ENCODE assay signal across 1 cellular context in the genomic region with DNA sequence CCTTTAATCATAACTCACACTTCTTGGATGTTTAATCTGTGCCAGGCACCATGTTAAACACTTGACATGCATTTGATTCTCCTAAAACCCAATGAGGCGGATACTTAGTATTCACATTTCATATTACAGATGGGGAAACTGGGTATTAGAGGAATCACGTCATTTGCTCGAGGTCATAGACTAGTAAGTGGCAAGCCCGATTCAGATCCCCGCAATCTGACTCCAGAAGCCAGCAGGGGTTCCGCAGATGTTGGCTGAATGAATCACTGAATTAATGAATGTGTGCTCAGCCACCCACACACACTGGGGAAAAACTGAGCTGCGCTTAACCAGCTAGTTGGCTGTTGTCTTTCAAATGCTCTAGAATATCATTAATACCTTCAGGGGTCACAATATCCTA.
TF ChIP-seq lines count a peak whose summit lies in the region.

No MANE protein-coding gene starts in this region.

TF ChIP-seq in HEK293, 187 proteins besides CTCF, POLR2A, EP300 and RAD21 (continued from another document and continues in another):
- TF ChIP-seq PATZ1 (tag by site-specific recombination; IDR thresholded peaks at IDR 0.05) (no peak; the same call in 1 of the 2 replicates), KLF8 (tag by site-specific recombination; IDR thresholded peaks at IDR 0.05) (peak; percentile 64; the same call in 1 of the 2 replicates), ZNF777 (tag by site-specific recombination; IDR thresholded peaks at IDR 0.05; ENCODE audit: borderline replicate concordance) (no peak), ZNF175 (tag by site-specific recombination; IDR thresholded peaks at IDR 0.05) (no peak), SP3 (tag by site-specific recombination; IDR thresholded peaks at IDR 0.05) (no peak), ZNF266 (tag by site-specific recombination; IDR thresholded peaks at IDR 0.05; ENCODE audit: low read depth) (no peak), GLI2 (tag by site-specific recombination; IDR thresholded peaks at IDR 0.05; ENCODE audit: borderline replicate concordance, low read depth) (peak; percentile 73; the same call in 1 of the 2 replicates), ZNF146 (tag by site-specific recombination; IDR thresholded peaks at IDR 0.05) (no peak), ZNF596 (tag by site-specific recombination; IDR thresholded peaks at IDR 0.05) (no peak), ZNF112 (tag by site-specific recombination; IDR thresholded peaks at IDR 0.05) (no peak), ZNF19 (tag by site-specific recombination; IDR thresholded peaks at IDR 0.05; ENCODE audit: low read depth) (no peak), ZNF600 (tag by site-specific recombination; IDR thresholded peaks at IDR 0.05) (no peak), REPIN1 (tag by site-specific recombination; IDR thresholded peaks at IDR 0.05; ENCODE audit: low read depth) (no peak), ZNF174 (tag by site-specific recombination; IDR thresholded peaks at IDR 0.05) (no peak), ZNF184 (tag by site-specific recombination; IDR thresholded peaks at IDR 0.05) (peak; percentile 92), WT1 (tag by site-specific recombination; IDR thresholded peaks at IDR 0.05) (no peak), ZNF24 (tag by site-specific recombination; IDR thresholded peaks at IDR 0.05) (peak; percentile 100), TRIM28 (IDR thresholded peaks at IDR 0.05; ENCODE audit: borderline replicate concordance, low read length) (no peak), ZSCAN30 (tag by site-specific recombination; IDR thresholded peaks at IDR 0.05) (no peak), ZNF121 (tag by site-specific recombination; IDR thresholded peaks at IDR 0.05) (no peak), ZNF544 (tag by site-specific recombination; IDR thresholded peaks at IDR 0.05) (no peak), ZNF16 (tag by site-specific recombination; IDR thresholded peaks at IDR 0.05; ENCODE audit: low read depth) (no peak), ZNF211 (tag by site-specific recombination; IDR thresholded peaks at IDR 0.05; ENCODE audit: low read depth) (no peak), SETDB1 (IDR thresholded peaks at IDR 0.05; ENCODE audit: insufficient read length, low read length) (no peak), ZNF202 (tag by site-specific recombination; IDR thresholded peaks at IDR 0.05; ENCODE audit: borderline replicate concordance) (no peak), ZNF155 (tag by site-specific recombination; IDR thresholded peaks at IDR 0.05) (no peak), ZNF114 (tag by site-specific recombination; IDR thresholded peaks at IDR 0.05) (no peak), ZNF776 (tag by site-specific recombination; IDR thresholded peaks at IDR 0.05; ENCODE audit: borderline replicate concordance) (no peak), KLF16 (tag by site-specific recombination; IDR thresholded peaks at IDR 0.05) (no peak), ZNF341 (tag by site-specific recombination; IDR thresholded peaks at IDR 0.05; ENCODE audit: low read depth) (no peak), ZNF362 (tag by site-specific recombination; IDR thresholded peaks at IDR 0.05) (no peak), ZNF501 (tag by site-specific recombination; IDR thresholded peaks at IDR 0.05) (0 out of 2 replicates have a peak, but pooled peaks have one; percentile 23), ZNF830 (tag by site-specific recombination; IDR thresholded peaks at IDR 0.05; ENCODE audit: low read depth) (no peak), ZBTB44 (tag by site-specific recombination; IDR thresholded peaks at IDR 0.05) (peak; percentile 27; the same call in 1 of the 2 replicates), ZNF623 (tag by site-specific recombination; IDR thresholded peaks at IDR 0.05) (no peak), KLF10 (tag by site-specific recombination; IDR thresholded peaks at IDR 0.05) (peak; percentile 51; the same call in 1 of the 2 replicates), ZNF335 (tag by site-specific recombination; conservative IDR thresholded peaks at IDR 0.05) (peak; percentile 15; the same call in 1 of the 2 replicates), ZNF214 (tag by site-specific recombination; IDR thresholded peaks at IDR 0.05; ENCODE audit: borderline replicate concordance) (no peak), KLF9 (tag by site-specific recombination; IDR thresholded peaks at IDR 0.05; ENCODE audit: low read depth) (no peak), ZNF10 (tag by site-specific recombination; IDR thresholded peaks at IDR 0.05) (peak; percentile 75), ZNF324 (tag by site-specific recombination; IDR thresholded peaks at IDR 0.05) (0 out of 2 replicates have a peak, but pooled peaks have one; percentile 53), PRDM1 (tag by site-specific recombination; IDR thresholded peaks at IDR 0.05) (no peak), ZNF585B (tag by site-specific recombination; IDR thresholded peaks at IDR 0.05) (no peak), ZNF449 (tag by site-specific recombination; IDR thresholded peaks at IDR 0.05) (peak; percentile 58; the same call in 1 of the 2 replicates)
- TF ChIP-seq, protein P1, sequence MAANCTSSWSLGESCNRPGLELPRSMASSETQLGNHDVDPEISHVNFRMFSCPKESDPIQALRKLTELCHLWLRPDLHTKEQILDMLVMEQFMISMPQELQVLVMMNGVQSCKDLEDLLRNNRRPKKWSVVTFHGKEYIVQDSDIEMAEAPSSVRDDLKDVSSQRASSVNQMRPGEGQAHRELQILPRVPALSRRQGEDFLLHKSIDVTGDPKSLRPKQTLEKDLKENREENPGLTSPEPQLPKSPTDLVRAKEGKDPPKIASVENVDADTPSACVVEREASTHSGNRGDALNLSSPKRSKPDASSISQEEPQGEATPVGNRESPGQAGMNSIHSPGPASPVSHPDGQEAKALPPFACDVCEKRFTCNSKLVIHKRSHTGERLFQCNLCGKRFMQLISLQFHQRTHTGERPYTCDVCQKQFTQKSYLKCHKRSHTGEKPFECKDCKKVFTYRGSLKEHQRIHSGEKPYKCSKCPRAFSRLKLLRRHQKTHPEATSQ (tag by site-specific recombination; IDR thresholded peaks at IDR 0.05): no peak
- TF ChIP-seq, protein P2, sequence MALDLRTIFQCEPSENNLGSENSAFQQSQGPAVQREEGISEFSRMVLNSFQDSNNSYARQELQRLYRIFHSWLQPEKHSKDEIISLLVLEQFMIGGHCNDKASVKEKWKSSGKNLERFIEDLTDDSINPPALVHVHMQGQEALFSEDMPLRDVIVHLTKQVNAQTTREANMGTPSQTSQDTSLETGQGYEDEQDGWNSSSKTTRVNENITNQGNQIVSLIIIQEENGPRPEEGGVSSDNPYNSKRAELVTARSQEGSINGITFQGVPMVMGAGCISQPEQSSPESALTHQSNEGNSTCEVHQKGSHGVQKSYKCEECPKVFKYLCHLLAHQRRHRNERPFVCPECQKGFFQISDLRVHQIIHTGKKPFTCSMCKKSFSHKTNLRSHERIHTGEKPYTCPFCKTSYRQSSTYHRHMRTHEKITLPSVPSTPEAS (tag by site-specific recombination; IDR thresholded peaks at IDR 0.05): no peak
- TF ChIP-seq, protein P3, sequence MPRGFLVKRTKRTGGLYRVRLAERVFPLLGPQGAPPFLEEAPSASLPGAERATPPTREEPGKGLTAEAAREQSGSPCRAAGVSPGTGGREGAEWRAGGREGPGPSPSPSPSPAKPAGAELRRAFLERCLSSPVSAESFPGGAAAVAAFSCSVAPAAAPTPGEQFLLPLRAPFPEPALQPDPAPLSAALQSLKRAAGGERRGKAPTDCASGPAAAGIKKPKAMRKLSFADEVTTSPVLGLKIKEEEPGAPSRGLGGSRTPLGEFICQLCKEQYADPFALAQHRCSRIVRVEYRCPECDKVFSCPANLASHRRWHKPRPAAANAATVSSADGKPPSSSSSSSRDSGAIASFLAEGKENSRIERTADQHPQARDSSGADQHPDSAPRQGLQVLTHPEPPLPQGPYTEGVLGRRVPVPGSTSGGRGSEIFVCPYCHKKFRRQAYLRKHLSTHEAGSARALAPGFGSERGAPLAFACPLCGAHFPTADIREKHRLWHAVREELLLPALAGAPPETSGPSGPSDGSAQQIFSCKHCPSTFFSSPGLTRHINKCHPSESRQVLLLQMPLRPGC (tag by site-specific recombination; IDR thresholded peaks at IDR 0.05): peak; percentile 88
- TF ChIP-seq, protein P4, sequence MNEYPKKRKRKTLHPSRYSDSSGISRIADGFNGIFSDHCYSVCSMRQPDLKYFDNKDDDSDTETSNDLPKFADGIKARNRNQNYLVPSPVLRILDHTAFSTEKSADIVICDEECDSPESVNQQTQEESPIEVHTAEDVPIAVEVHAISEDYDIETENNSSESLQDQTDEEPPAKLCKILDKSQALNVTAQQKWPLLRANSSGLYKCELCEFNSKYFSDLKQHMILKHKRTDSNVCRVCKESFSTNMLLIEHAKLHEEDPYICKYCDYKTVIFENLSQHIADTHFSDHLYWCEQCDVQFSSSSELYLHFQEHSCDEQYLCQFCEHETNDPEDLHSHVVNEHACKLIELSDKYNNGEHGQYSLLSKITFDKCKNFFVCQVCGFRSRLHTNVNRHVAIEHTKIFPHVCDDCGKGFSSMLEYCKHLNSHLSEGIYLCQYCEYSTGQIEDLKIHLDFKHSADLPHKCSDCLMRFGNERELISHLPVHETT (tag by site-specific recombination; IDR thresholded peaks at IDR 0.05): no peak
- TF ChIP-seq, protein P5, sequence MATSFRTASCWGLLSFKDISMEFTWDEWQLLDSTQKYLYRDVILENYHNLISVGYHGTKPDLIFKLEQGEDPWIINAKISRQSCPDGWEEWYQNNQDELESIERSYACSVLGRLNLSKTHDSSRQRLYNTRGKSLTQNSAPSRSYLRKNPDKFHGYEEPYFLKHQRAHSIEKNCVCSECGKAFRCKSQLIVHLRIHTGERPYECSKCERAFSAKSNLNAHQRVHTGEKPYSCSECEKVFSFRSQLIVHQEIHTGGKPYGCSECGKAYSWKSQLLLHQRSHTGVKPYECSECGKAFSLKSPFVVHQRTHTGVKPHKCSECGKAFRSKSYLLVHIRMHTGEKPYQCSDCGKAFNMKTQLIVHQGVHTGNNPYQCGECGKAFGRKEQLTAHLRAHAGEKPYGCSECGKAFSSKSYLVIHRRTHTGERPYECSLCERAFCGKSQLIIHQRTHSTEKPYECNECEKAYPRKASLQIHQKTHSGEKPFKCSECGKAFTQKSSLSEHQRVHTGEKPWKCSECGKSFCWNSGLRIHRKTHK (tag by site-specific recombination; IDR thresholded peaks at IDR 0.05): no peak
- TF ChIP-seq, protein P6, sequence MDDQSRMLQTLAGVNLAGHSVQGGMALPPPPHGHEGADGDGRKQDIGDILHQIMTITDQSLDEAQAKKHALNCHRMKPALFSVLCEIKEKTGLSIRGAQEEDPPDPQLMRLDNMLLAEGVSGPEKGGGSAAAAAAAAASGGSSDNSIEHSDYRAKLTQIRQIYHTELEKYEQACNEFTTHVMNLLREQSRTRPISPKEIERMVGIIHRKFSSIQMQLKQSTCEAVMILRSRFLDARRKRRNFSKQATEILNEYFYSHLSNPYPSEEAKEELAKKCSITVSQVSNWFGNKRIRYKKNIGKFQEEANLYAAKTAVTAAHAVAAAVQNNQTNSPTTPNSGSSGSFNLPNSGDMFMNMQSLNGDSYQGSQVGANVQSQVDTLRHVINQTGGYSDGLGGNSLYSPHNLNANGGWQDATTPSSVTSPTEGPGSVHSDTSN (CRISPR knock-in tag; IDR thresholded peaks at IDR 0.05): no peak
